Comparison of ENCODE assay signal across 25 cellular contexts in genomic region chr2:55296393-55296792, GRCh38. TPM values are rescaled to one million over a fixed set of nuclear protein-coding genes. Genes with fewer than 3 reads are reported as not detected.
DNase-seq lines count a peak whose midpoint lies in the region; ATAC-seq lines count a peak whose summit lies in the region.
"Had no signal": no experiment of that assay in that cellular context is flagged by ENCODE, and none has a peak within 500 bp of the region (broad histone marks: within the 10 kb centered on the region; RNA-seq: fewer than 3 reads in every experiment).

No MANE protein-coding gene starts in this region.

- DNase-seq in NCI-H774 (lab: John Stamatoyannopoulos, UW), result peak; percentile 34
- no peak for DNase-seq in activated CD4-positive, alpha-beta T cell treated with anti-CD3 and anti-CD28 coated beads for 36 hours
- DNase-seq in activated T-cell treated with anti-CD3 and anti-CD28 coated beads, Interleukin-2, amount 50 U/mL, for 48 hours, result no peak
- DNase-seq in mesenteric fat pad (ENCODE audit: low spot score), result no peak
- DNase-seq: anterior cingulate cortex; DMS 273 treated with DMSO at 0.1 percent for 48 hours; GM23248; head of caudate nucleus; naive B cell; NCI-H1092; NCI-H2029 treated with DMSO at 0.1 percent for 48 hours; NCI-H226; occipital lobe; PC-9; SHP77; stimulated activated CD4-positive, alpha-beta T cell treated with anti-CD3 and anti-CD28 coated beads, Interleukin-2, amount 100 ng/mL, for 48 hours; stimulated activated naive CD4-positive, alpha-beta T cell treated with Interleukin-2 at 50 U/mL for 16 hours had no signal

- H3K4me3 Mint-ChIP-seq in activated CD4-positive, alpha-beta T cell treated with anti-CD3 and anti-CD28 coated beads for 36 hours, result no peak overlapping the region
- H3K4me3 Mint-ChIP-seq: activated naive CD4-positive, alpha-beta T cell treated with anti-CD3 and anti-CD28 coated beads, Interleukin-2, amount 50 U/mL, for 24 hours; activated T-helper 1 cell treated with anti-CD3 and anti-CD28 coated beads, Interleukin-12 subunit alpha, Interleukin-12 subunit beta, Interleukin-2, Interleukin-4 antibody, amounts not matched to agents 30 ng/mL and 10 ng/mL and 1 ng/mL, durations not matched to agents 14 hours and 24 hours and 36 hours; CD14-positive monocyte; naive B cell had no signal

- no peaks in the 10 kb centered on the region for H3K27me3 Mint-ChIP-seq in activated CD4-positive, alpha-beta T cell treated with anti-CD3 and anti-CD28 coated beads for 36 hours
- H3K27me3 Mint-ChIP-seq: activated naive CD4-positive, alpha-beta T cell treated with anti-CD3 and anti-CD28 coated beads, Interleukin-2, amount 50 U/mL, for 24 hours; naive B cell had no signal

- no peak overlapping the region for H3K27ac Mint-ChIP-seq in activated CD4-positive, alpha-beta T cell treated with anti-CD3 and anti-CD28 coated beads for 36 hours
- H3K27ac Mint-ChIP-seq: activated naive CD4-positive, alpha-beta T cell treated with anti-CD3 and anti-CD28 coated beads, Interleukin-2, amount 50 U/mL, for 24 hours; activated T-helper 1 cell treated with anti-CD3 and anti-CD28 coated beads, Interleukin-12 subunit alpha, Interleukin-12 subunit beta, Interleukin-2, Interleukin-4 antibody, amounts not matched to agents 30 ng/mL and 10 ng/mL and 1 ng/mL, durations not matched to agents 14 hours and 24 hours and 36 hours had no signal

- H3K4me1 Mint-ChIP-seq in activated CD4-positive, alpha-beta T cell treated with anti-CD3 and anti-CD28 coated beads for 36 hours, result peaks cover 22% of the 10 kb centered on the region

- CTCF ChIA-PET in activated CD4-positive, alpha-beta T cell treated with anti-CD3 and anti-CD28 coated beads for 36 hours (lab: Charles Lee), result interaction anchor here (1.7 kb wide), 1 partner anchor 16 kb away, joined by 5 read pairs; no protein-coding TSS in a partner anchor

- no peaks in the 10 kb centered on the region for H3K9me3 Mint-ChIP-seq in activated CD4-positive, alpha-beta T cell treated with anti-CD3 and anti-CD28 coated beads for 36 hours (ENCODE audit: low read depth)
- H3K9me3 Mint-ChIP-seq: activated naive CD4-positive, alpha-beta T cell treated with anti-CD3 and anti-CD28 coated beads, Interleukin-2, amount 50 U/mL, for 24 hours; activated T-helper 1 cell treated with anti-CD3 and anti-CD28 coated beads, Interleukin-12 subunit alpha, Interleukin-12 subunit beta, Interleukin-2, Interleukin-4 antibody, amounts not matched to agents 30 ng/mL and 10 ng/mL and 1 ng/mL, durations not matched to agents 14 hours and 24 hours and 36 hours; CD14-positive monocyte; naive B cell had no signal

- H3K36me3 Mint-ChIP-seq in activated CD4-positive, alpha-beta T cell treated with anti-CD3 and anti-CD28 coated beads for 36 hours (ENCODE audit: low read depth), result peaks cover 2% of the 10 kb centered on the region
- H3K36me3 Mint-ChIP-seq: activated naive CD4-positive, alpha-beta T cell treated with anti-CD3 and anti-CD28 coated beads, Interleukin-2, amount 50 U/mL, for 24 hours; naive B cell had no signal

- ATAC-seq in GM18502 (IDR thresholded peaks at IDR 0.05; ENCODE audit: poor library complexity, unreplicated experiment), result peak; percentile 58
- ATAC-seq in GM19351 (IDR thresholded peaks at IDR 0.05; ENCODE audit: unreplicated experiment), result peak; percentile 57
- peak; percentile 65 for ATAC-seq in HG02852 (IDR thresholded peaks at IDR 0.05; ENCODE audit: unreplicated experiment)
- ATAC-seq in activated CD4-positive, alpha-beta T cell treated with anti-CD3 and anti-CD28 coated beads for 36 hours, result no peak
- ATAC-seq in HG02623 (IDR thresholded peaks at IDR 0.05; ENCODE audit: unreplicated experiment), result no peak
- ATAC-seq: HepG2 had no signal

- POLR2A ChIA-PET in activated CD4-positive, alpha-beta T cell treated with anti-CD3 and anti-CD28 coated beads for 36 hours (lab: Charles Lee), result interaction anchor here (0.8 kb wide), 1 partner anchor 20 kb away, joined by 7 read pairs; no protein-coding TSS in a partner anchor

- intact Hi-C loops in activated CD4-positive, alpha-beta T cell treated with anti-CD3 and anti-CD28 coated beads for 36 hours (cut with DNase I, micrococcal nuclease), result no loop called here

RNA-seq across cellular contexts. Expression of gene MTIF2, which starts 27.4 kb away (rescaled TPM):
- total RNA-seq in activated CD4-positive, alpha-beta T cell treated with anti-CD3 and anti-CD28 coated beads for 36 hours, result 10 to 100 TPM; 37.3 to 43.2 TPM
- 19.5 TPM for total RNA-seq in mesenteric fat pad

Comparison
In these comparisons a context has a peak if more than half of its experiments do, and no peak if none do; other contexts are left out.
1. ATAC-seq: peak in GM18502 (single experiment), GM19351 (single experiment) and HG02852 (single experiment); none in activated CD4-positive, alpha-beta T cell treated with anti-CD3 and anti-CD28 coated beads for 36 hours (single experiment) and HG02623 (single experiment).